11 cellular contexts compared by ENCODE assay signal in genomic region chr3:195080571-195081141, GRCh38.
DNase-seq lines count a peak whose midpoint lies in the region; ATAC-seq and TF ChIP-seq lines count a peak whose summit lies in the region.
"Had no signal": no experiment of that assay in that cellular context is flagged by ENCODE, and none has a peak within 500 bp of the region (broad histone marks: within the 10 kb centered on the region; RNA-seq: fewer than 3 reads in every experiment).

No MANE protein-coding gene starts in this region.

- H3K4me3 Mint-ChIP-seq in mesothelial cell of epicardium = no peak overlapping the region
- no peak overlapping the region for H3K4me3 Mint-ChIP-seq in stimulated activated effector memory CD8-positive, alpha-beta T cell treated with anti-CD3 and anti-CD28 coated beads, Interleukin-12 subunit alpha, Interleukin-12 subunit beta, amount 100 ng/mL, for 72 hours
- H3K4me3 Mint-ChIP-seq in effector memory CD8-positive, alpha-beta T cell = no peak overlapping the region

- DNase-seq in COLO668 (lab: John Stamatoyannopoulos, UW; ENCODE audit: unreplicated experiment) (peak; percentile 29), NCI-H1436 (lab: John Stamatoyannopoulos, UW) (peak; percentile 70), mesothelial cell of epicardium (ENCODE audit: low spot score in 2 of 2, unreplicated experiment in 2 of 2) (no peak), tibial nerve (ENCODE audit: low spot score in 2 of 2) (no peak)
- DNase-seq in stimulated activated effector memory CD8-positive, alpha-beta T cell treated with anti-CD3 and anti-CD28 coated beads, Interleukin-12 subunit alpha, Interleukin-12 subunit beta, amount 100 ng/mL, for 72 hours (ENCODE audit: low spot score in 2 of 2) = no peak
- no peak for DNase-seq in activated CD8-positive, alpha-beta memory T cell treated with anti-CD3 and anti-CD28 coated beads, Interleukin-2, amount 50 U/mL, for 48 hours
- no peak for DNase-seq in effector memory CD8-positive, alpha-beta T cell
- DNase-seq: SW 1271 had no signal

- WGBS in tibial nerve, 2 donors = 67 to 83% methylated on average over 15 of the region's 16 CpGs

- H3K9me3 ChIP-seq in tibial nerve = no peaks in the 10 kb centered on the region
- H3K9me3 ChIP-seq: esophagus muscularis mucosa had no signal

- H3K9me3 Mint-ChIP-seq in mesothelial cell of epicardium = no peaks in the 10 kb centered on the region
- H3K9me3 Mint-ChIP-seq in stimulated activated effector memory CD8-positive, alpha-beta T cell treated with anti-CD3 and anti-CD28 coated beads, Interleukin-12 subunit alpha, Interleukin-12 subunit beta, amount 100 ng/mL, for 72 hours = no peaks in the 10 kb centered on the region
- no peaks in the 10 kb centered on the region for H3K9me3 Mint-ChIP-seq in effector memory CD8-positive, alpha-beta T cell

- no peaks in the 10 kb centered on the region for H3K27me3 ChIP-seq in tibial nerve
- H3K27me3 ChIP-seq: cardiac muscle cell, esophagus muscularis mucosa had no signal

- no peaks in the 10 kb centered on the region for H3K36me3 ChIP-seq in tibial nerve
- H3K36me3 ChIP-seq: cardiac muscle cell, esophagus muscularis mucosa had no signal

- TF ChIP-seq CTCF in mesothelial cell of epicardium (IDR thresholded peaks at IDR 0.05; ENCODE audit: unreplicated experiment) (no peak), tibial nerve (IDR thresholded peaks at IDR 0.05) (no peak)

- H3K4me1 Mint-ChIP-seq in mesothelial cell of epicardium = peaks cover 37% of the 10 kb centered on the region
- H3K4me1 Mint-ChIP-seq in stimulated activated effector memory CD8-positive, alpha-beta T cell treated with anti-CD3 and anti-CD28 coated beads, Interleukin-12 subunit alpha, Interleukin-12 subunit beta, amount 100 ng/mL, for 72 hours = peaks cover 14% of the 10 kb centered on the region
- peaks cover 5 to 6% of the 10 kb centered on the region in 2 donors for H3K4me1 Mint-ChIP-seq in effector memory CD8-positive, alpha-beta T cell (ENCODE audit: low read depth in 2 of 2)

- no peak for TF ChIP-seq EP300 in tibial nerve (IDR thresholded peaks at IDR 0.05)

- no peak overlapping the region for H3K4me3 ChIP-seq in tibial nerve
- H3K4me3 ChIP-seq: cardiac muscle cell, esophagus muscularis mucosa had no signal

- H3K36me3 Mint-ChIP-seq in mesothelial cell of epicardium = no peaks in the 10 kb centered on the region
- H3K36me3 Mint-ChIP-seq in stimulated activated effector memory CD8-positive, alpha-beta T cell treated with anti-CD3 and anti-CD28 coated beads, Interleukin-12 subunit alpha, Interleukin-12 subunit beta, amount 100 ng/mL, for 72 hours = no peaks in the 10 kb centered on the region
- H3K36me3 Mint-ChIP-seq in effector memory CD8-positive, alpha-beta T cell (ENCODE audit: insufficient read depth) = no peaks in the 10 kb centered on the region

- H3K27me3 Mint-ChIP-seq in mesothelial cell of epicardium (ENCODE audit: low read depth) = no peaks in the 10 kb centered on the region
- no peaks in the 10 kb centered on the region for H3K27me3 Mint-ChIP-seq in effector memory CD8-positive, alpha-beta T cell

- H3K27ac ChIP-seq in tibial nerve = no peak overlapping the region
- H3K27ac ChIP-seq: esophagus muscularis mucosa had no signal

- H3K27ac Mint-ChIP-seq in mesothelial cell of epicardium = peak overlapping the region; percentile 43
- H3K27ac Mint-ChIP-seq in stimulated activated effector memory CD8-positive, alpha-beta T cell treated with anti-CD3 and anti-CD28 coated beads, Interleukin-12 subunit alpha, Interleukin-12 subunit beta, amount 100 ng/mL, for 72 hours = no peak overlapping the region
- H3K27ac Mint-ChIP-seq in effector memory CD8-positive, alpha-beta T cell = no peak overlapping the region

- peaks cover 0 to 14% (median 0%) of the 10 kb centered on the region in 4 donors for H3K4me1 ChIP-seq in tibial nerve

- ATAC-seq in esophagus mucosa = peak; percentile 11
- no peak for ATAC-seq in stimulated activated effector memory CD8-positive, alpha-beta T cell treated with anti-CD3 and anti-CD28 coated beads, Interleukin-12 subunit alpha, Interleukin-12 subunit beta, amount 100 ng/mL, for 72 hours
- ATAC-seq in effector memory CD8-positive, alpha-beta T cell (replicated peaks) = no peak

- TF ChIP-seq POLR2A in tibial nerve (IDR thresholded peaks at IDR 0.05) = no peak

Comparison
In these comparisons a context has a peak if more than half of its experiments do, and no peak if none do; other contexts are left out.
1. DNase-seq: peak in COLO668 (single experiment) and NCI-H1436 (single experiment); none in mesothelial cell of epicardium (0 of 2), stimulated activated effector memory CD8-positive, alpha-beta T cell treated with anti-CD3 and anti-CD28 coated beads, Interleukin-12 subunit alpha, Interleukin-12 subunit beta, amount 100 ng/mL, for 72 hours (0 of 2), activated CD8-positive, alpha-beta memory T cell treated with anti-CD3 and anti-CD28 coated beads, Interleukin-2, amount 50 U/mL, for 48 hours (single experiment), effector memory CD8-positive, alpha-beta T cell (0 of 3) and tibial nerve (0 of 2).